Comparison of ENCODE assay signal across 25 cellular contexts in the genomic region with DNA sequence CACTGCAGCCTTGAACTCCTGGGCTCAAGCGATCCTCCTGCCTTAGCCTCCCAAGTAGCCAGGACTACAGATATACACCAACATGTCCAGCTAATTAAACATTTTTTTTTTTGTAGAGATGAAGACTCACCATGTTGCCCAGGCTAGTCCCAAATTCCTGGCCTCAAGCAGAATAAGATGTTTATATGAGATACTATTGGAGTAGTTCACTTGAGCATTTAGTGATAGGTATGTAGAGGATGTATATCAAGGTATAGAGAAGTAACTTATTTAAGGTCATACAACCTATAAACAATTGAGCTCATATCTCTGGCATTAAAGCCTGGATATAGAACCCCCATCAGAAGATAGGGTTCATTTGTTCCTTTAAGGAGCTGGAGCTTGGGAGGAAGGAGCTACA. TPM values are rescaled to one million over a fixed set of nuclear protein-coding genes. Genes with fewer than 3 reads are reported as not detected.
DNase-seq lines count a peak whose midpoint lies in the region; ATAC-seq and TF ChIP-seq lines count a peak whose summit lies in the region.
"Had no signal": no experiment of that assay in that cellular context is flagged by ENCODE, and none has a peak within 500 bp of the region (broad histone marks: within the 10 kb centered on the region; RNA-seq: fewer than 3 reads in every experiment).

No MANE protein-coding gene starts in this region.

- H3K27ac ChIP-seq in CD4-positive, CD25-positive, alpha-beta regulatory T cell (ENCODE audit: insufficient read depth, low read length, poor library complexity, severe bottlenecking), result no peak overlapping the region
- H3K27ac ChIP-seq in HEK293 (ENCODE audit: extremely low read depth, low read depth, low read length), result no peak overlapping the region
- H3K27ac ChIP-seq: BLaER1 treated with 17β-estradiol and CSF1 and Interleukin-3, amounts not matched to agents 10 nM and 100 nM; C4-2B had no signal

- H3K9me3 Mint-ChIP-seq in CD4-positive, CD25-positive, alpha-beta regulatory T cell, result peaks cover 0 to 1% (median 0%) of the 10 kb centered on the region in 7 donors
- no peaks in the 10 kb centered on the region for H3K9me3 Mint-ChIP-seq in stimulated activated effector memory CD8-positive, alpha-beta T cell treated with anti-CD3 and anti-CD28 coated beads, Interleukin-12 subunit alpha, Interleukin-12 subunit beta, amount 100 ng/mL, for 72 hours
- H3K9me3 Mint-ChIP-seq: CD8-positive, alpha-beta memory T cell had no signal

- peaks cover 39% of the 10 kb centered on the region for H3K36me3 ChIP-seq in CD4-positive, CD25-positive, alpha-beta regulatory T cell (ENCODE audit: control insufficient read depth, insufficient read depth, low read length)
- H3K36me3 ChIP-seq in HEK293 (ENCODE audit: control insufficient read depth in 2 of 2, insufficient read depth in 1 of 2, low read length in 2 of 2), result peaks cover 4 to 92% of the 10 kb centered on the region in 2 experiments; a peak in 2 of 3 replicates

- no peaks in the 10 kb centered on the region for H3K27me3 Mint-ChIP-seq in CD4-positive, CD25-positive, alpha-beta regulatory T cell
- H3K27me3 Mint-ChIP-seq: B cell; CD4-positive, alpha-beta memory T cell; CD8-positive, alpha-beta memory T cell had no signal

- POLR2A ChIA-PET in HEK293 (lab: Yijun Ruan, JAX), result interaction anchor here (1.4 kb wide), 1 partner anchor 13 kb away, joined by 8 read pairs; a partner anchor contains a TSS

- CTCF ChIA-PET in HEK293 (lab: Yijun Ruan, JAX), result interaction anchor here (0.6 to 5.0 kb wide), 5 partner anchors 9 to 515 kb away, joined by 3 to 79 read pairs (median 4); no protein-coding TSS in a partner anchor

- no peak for TF ChIP-seq CTCF in HEK293 (tag by site-specific recombination; IDR thresholded peaks at IDR 0.05)

- peaks cover 4 to 21% (median 13%) of the 10 kb centered on the region in 4 donors for H3K4me1 Mint-ChIP-seq in CD4-positive, CD25-positive, alpha-beta regulatory T cell
- peaks cover 30% of the 10 kb centered on the region for H3K4me1 Mint-ChIP-seq in stimulated activated effector memory CD8-positive, alpha-beta T cell treated with anti-CD3 and anti-CD28 coated beads, Interleukin-12 subunit alpha, Interleukin-12 subunit beta, amount 100 ng/mL, for 72 hours

- H3K4me3 ChIP-seq in CD4-positive, CD25-positive, alpha-beta regulatory T cell (ENCODE audit: low read depth, low read length), result no peak overlapping the region
- H3K4me3 ChIP-seq in HEK293 (ENCODE audit: low read depth, low read length), result no peak overlapping the region
- H3K4me3 ChIP-seq: BLaER1 treated with 17β-estradiol and CSF1 and Interleukin-3, amounts not matched to agents 10 nM and 100 nM; GM12878 had no signal

- H3K27ac Mint-ChIP-seq in CD4-positive, CD25-positive, alpha-beta regulatory T cell, result peak overlapping the region; percentile 1 to 53 (median 50)
- H3K27ac Mint-ChIP-seq in stimulated activated effector memory CD8-positive, alpha-beta T cell treated with anti-CD3 and anti-CD28 coated beads, Interleukin-12 subunit alpha, Interleukin-12 subunit beta, amount 100 ng/mL, for 72 hours, result peak overlapping the region; percentile 77

- DNase-seq in CD4-positive, CD25-positive, alpha-beta regulatory T cell, result no peak
- DNase-seq in stimulated activated effector memory CD8-positive, alpha-beta T cell treated with anti-CD3 and anti-CD28 coated beads, Interleukin-12 subunit alpha, Interleukin-12 subunit beta, amount 100 ng/mL, for 72 hours (ENCODE audit: low spot score in 2 of 2), result no peak
- DNase-seq in activated CD4-positive, CD25-positive, alpha-beta regulatory T cell treated with anti-CD3 and anti-CD28 coated beads, Interleukin-2, amount 50 U/mL, for 72 hours, result no peak
- DNase-seq: 8988T; ACHN; AML-193; CD4-positive, alpha-beta memory T cell; CD8-positive, alpha-beta memory T cell; COR-L47; DMS 273 treated with DMSO at 0.1 percent for 48 hours; DMS153; DMS53; DMS79; DND-41; EL; GDM1 had no signal

- peak overlapping the region in 1 of 4 donors; percentile 22 for H3K4me3 Mint-ChIP-seq in CD4-positive, CD25-positive, alpha-beta regulatory T cell
- H3K4me3 Mint-ChIP-seq in stimulated activated effector memory CD8-positive, alpha-beta T cell treated with anti-CD3 and anti-CD28 coated beads, Interleukin-12 subunit alpha, Interleukin-12 subunit beta, amount 100 ng/mL, for 72 hours, result no peak overlapping the region
- H3K4me3 Mint-ChIP-seq: B cell; CD4-positive, alpha-beta memory T cell; CD8-positive, alpha-beta memory T cell had no signal

- H3K36me3 Mint-ChIP-seq in CD4-positive, CD25-positive, alpha-beta regulatory T cell, result peaks cover 49% of the 10 kb centered on the region
- peaks cover 65% of the 10 kb centered on the region for H3K36me3 Mint-ChIP-seq in stimulated activated effector memory CD8-positive, alpha-beta T cell treated with anti-CD3 and anti-CD28 coated beads, Interleukin-12 subunit alpha, Interleukin-12 subunit beta, amount 100 ng/mL, for 72 hours

- no peaks in the 10 kb centered on the region for H3K9me3 ChIP-seq in CD4-positive, CD25-positive, alpha-beta regulatory T cell (ENCODE audit: control insufficient read depth in 2 of 2, low read length in 2 of 2)
- no peaks in the 10 kb centered on the region for H3K9me3 ChIP-seq in HEK293 (ENCODE audit: control insufficient read depth, insufficient read depth, low read depth, low read length)
- H3K9me3 ChIP-seq: BLaER1 treated with 17β-estradiol and CSF1 and Interleukin-3, amounts not matched to agents 10 nM and 100 nM had no signal

- no peaks in the 10 kb centered on the region for H3K27me3 ChIP-seq in CD4-positive, CD25-positive, alpha-beta regulatory T cell (ENCODE audit: control insufficient read depth, insufficient read depth, low read length)

- ATAC-seq in CD4-positive, CD25-positive, alpha-beta regulatory T cell (ENCODE audit: low read depth in 2 of 2), result no peak
- no peak for ATAC-seq in stimulated activated effector memory CD8-positive, alpha-beta T cell treated with anti-CD3 and anti-CD28 coated beads, Interleukin-12 subunit alpha, Interleukin-12 subunit beta, amount 100 ng/mL, for 72 hours
- ATAC-seq in GM21619 (IDR thresholded peaks at IDR 0.05; ENCODE audit: unreplicated experiment), result no peak

- peaks cover 9% of the 10 kb centered on the region for H3K4me1 ChIP-seq in CD4-positive, CD25-positive, alpha-beta regulatory T cell (ENCODE audit: control insufficient read depth, insufficient read depth, low read length, poor library complexity, severe bottlenecking)
- no peaks in the 10 kb centered on the region for H3K4me1 ChIP-seq in HEK293 (ENCODE audit: control insufficient read depth, insufficient read depth, low read length)

TF ChIP-seq in HEK293, 187 proteins besides CTCF, POLR2A, EP300 and RAD21:
- no peak for TF ChIP-seq ZNF776 (tag by site-specific recombination; IDR thresholded peaks at IDR 0.05; ENCODE audit: borderline replicate concordance)
- peak; percentile 91 for TF ChIP-seq ZNF664 (tag by site-specific recombination; IDR thresholded peaks at IDR 0.05)
- TF ChIP-seq ZNF416 (tag by site-specific recombination; IDR thresholded peaks at IDR 0.05), result no peak

RNA-seq across cellular contexts. Expression of a gene that starts 4.6 kb away (rescaled TPM):
- total RNA-seq in CD4-positive, CD25-positive, alpha-beta regulatory T cell, result 1.1 TPM
- polyA plus RNA-seq in CD4-positive, CD25-positive, alpha-beta regulatory T cell, result under 1 TPM in 1 of 4 donors, not detected in 3; 0.12 TPM
- total RNA-seq: Daoy, G401 had no signal
- polyA plus RNA-seq: BJ; CD4-positive, alpha-beta memory T cell; CD8-positive, alpha-beta memory T cell had no signal

RNA-seq across cellular contexts. Expression of a gene that starts 13.1 kb away (rescaled TPM):
- total RNA-seq in CD4-positive, CD25-positive, alpha-beta regulatory T cell, result 14.3 TPM
- polyA plus RNA-seq in CD4-positive, CD25-positive, alpha-beta regulatory T cell, result 10 to 100 TPM in 1 of 4 donors, 1 to 10 TPM in 3; 3.8 to 12.7 (median 6.0) TPM

RNA-seq across cellular contexts. Expression of a gene that starts 13.3 kb away (rescaled TPM):
- 30.4 TPM for total RNA-seq in CD4-positive, CD25-positive, alpha-beta regulatory T cell
- polyA plus RNA-seq in CD4-positive, CD25-positive, alpha-beta regulatory T cell, result 10 to 100 TPM; 12.6 to 16.3 (median 14.3) TPM

RNA-seq across cellular contexts. Expression of a gene that starts 36.7 kb away (rescaled TPM):
- total RNA-seq in CD4-positive, CD25-positive, alpha-beta regulatory T cell, result 4.9 TPM
- polyA plus RNA-seq in CD4-positive, CD25-positive, alpha-beta regulatory T cell, result 1 to 10 TPM; 2.8 to 4.1 (median 3.5) TPM

RNA-seq across cellular contexts. Expression of a gene that starts 37.0 kb away (rescaled TPM):
- total RNA-seq in CD4-positive, CD25-positive, alpha-beta regulatory T cell, result 24.4 TPM
- 100 to 1,000 TPM in 2 of 4 donors, 10 to 100 TPM in 2; 82.7 to 126 (median 98.9) TPM for polyA plus RNA-seq in CD4-positive, CD25-positive, alpha-beta regulatory T cell
